In genomic region chr14:72925815-72926291, GRCh38 we compare ENCODE assay signal across 8 cellular contexts. TPM values are rescaled to one million over a fixed set of nuclear protein-coding genes. Genes with fewer than 3 reads are reported as not detected.
DNase-seq lines count a peak whose midpoint lies in the region; ATAC-seq and TF ChIP-seq lines count a peak whose summit lies in the region.

No MANE protein-coding gene starts in this region.

- H3K36me3 ChIP-seq in left lung, result no peaks in the 10 kb centered on the region
- peaks cover 0 to 2% (median 0%) of the 10 kb centered on the region in 3 donors for H3K36me3 ChIP-seq in tibial nerve

- peaks cover 8% of the 10 kb centered on the region for H3K4me1 Mint-ChIP-seq in activated naive CD8-positive, alpha-beta T cell treated with anti-CD3 and anti-CD28 coated beads, Interleukin-2, amount 10 ng/mL, durations not matched to agents 7 days and 5 days

- peak overlapping the region; percentile 99 for H3K4me3 Mint-ChIP-seq in activated naive CD8-positive, alpha-beta T cell treated with anti-CD3 and anti-CD28 coated beads, Interleukin-2, amount 10 ng/mL, durations not matched to agents 7 days and 5 days

- TF ChIP-seq EP300 in tibial nerve (IDR thresholded peaks at IDR 0.05), result no peak

- H3K4me1 ChIP-seq in left lung (peaks cover 0 to 18% of the 10 kb centered on the region in 2 donors), tibial nerve (peaks cover 0 to 17% (median 6%) of the 10 kb centered on the region in 4 donors)

- intact Hi-C loops in left lung (cut with DNase I), result no loop called here

- POLR2A ChIA-PET in activated naive CD8-positive, alpha-beta T cell treated with anti-CD3 and anti-CD28 coated beads, Interleukin-2, amount 10 ng/mL, durations not matched to agents 7 days and 5 days (lab: Charles Lee), result interaction anchor here (0.6 kb wide), 1 partner anchor 421 kb away, joined by 7 read pairs; no protein-coding TSS in a partner anchor

- TF ChIP-seq POLR2A in tibial nerve (IDR thresholded peaks at IDR 0.05), result no peak

- H3K9me3 ChIP-seq in left lung (no peaks in the 10 kb centered on the region), tibial nerve (no peaks in the 10 kb centered on the region)

- H3K36me3 Mint-ChIP-seq in activated naive CD8-positive, alpha-beta T cell treated with anti-CD3 and anti-CD28 coated beads, Interleukin-2, amount 10 ng/mL, durations not matched to agents 7 days and 5 days, result no peaks in the 10 kb centered on the region

- H3K9me3 Mint-ChIP-seq in activated naive CD8-positive, alpha-beta T cell treated with anti-CD3 and anti-CD28 coated beads, Interleukin-2, amount 10 ng/mL, durations not matched to agents 7 days and 5 days, result no peaks in the 10 kb centered on the region

- ATAC-seq in GM19043 (IDR thresholded peaks at IDR 0.05; ENCODE audit: low read depth, unreplicated experiment), result peak; percentile 16
- peak; percentile 9 for ATAC-seq in HG03097 (IDR thresholded peaks at IDR 0.05; ENCODE audit: low FRiP score, unreplicated experiment)
- ATAC-seq in activated naive CD8-positive, alpha-beta T cell treated with anti-CD3 and anti-CD28 coated beads, Interleukin-2, amount 10 ng/mL, durations not matched to agents 7 days and 5 days (ENCODE audit: low read depth), result no peak
- ATAC-seq in left lung, result peak; percentile 32

- no peak for DNase-seq in activated naive CD8-positive, alpha-beta T cell treated with anti-CD3 and anti-CD28 coated beads, Interleukin-2, amount 10 ng/mL, durations not matched to agents 7 days and 5 days
- DNase-seq in left lung (no peak), tibial nerve (ENCODE audit: low spot score in 2 of 2) (no peak), hypothalamus (lab: John Stamatoyannopoulos, UW) (no peak), islet precursor cell (no peak), NCI-H2029 treated with DMSO at 0.1 percent for 48 hours (lab: John Stamatoyannopoulos, UW) (no peak)

- TF ChIP-seq CTCF in left lung (IDR thresholded peaks at IDR 0.05) (no peak), tibial nerve (IDR thresholded peaks at IDR 0.05) (no peak)

- H3K27me3 ChIP-seq in left lung, result no peaks in the 10 kb centered on the region
- H3K27me3 ChIP-seq in tibial nerve, result no peaks in the 10 kb centered on the region

- H3K27ac ChIP-seq in left lung, result peak overlapping the region; percentile 73 to 79
- peak overlapping the region; percentile 82 to 94 (median 84) for H3K27ac ChIP-seq in tibial nerve

- 10 to 83% methylated on average over 1 to 16 of the region's 33 CpGs for WGBS in tibial nerve, 2 donors

- peak overlapping the region; percentile 75 to 90 for H3K4me3 ChIP-seq in left lung
- H3K4me3 ChIP-seq in tibial nerve, result peak overlapping the region; percentile 83 to 94 (median 86)

- H3K27me3 Mint-ChIP-seq in activated naive CD8-positive, alpha-beta T cell treated with anti-CD3 and anti-CD28 coated beads, Interleukin-2, amount 10 ng/mL, durations not matched to agents 7 days and 5 days, result peaks cover 27% of the 10 kb centered on the region

- H3K27ac Mint-ChIP-seq in activated naive CD8-positive, alpha-beta T cell treated with anti-CD3 and anti-CD28 coated beads, Interleukin-2, amount 10 ng/mL, durations not matched to agents 7 days and 5 days, result peak overlapping the region; percentile 99

RNA-seq across cellular contexts. Expression of gene DCAF4, which starts 0.4 kb away (rescaled TPM):
- 10 to 100 TPM; 18.3 to 24.6 TPM for total RNA-seq in activated naive CD8-positive, alpha-beta T cell treated with anti-CD3 and anti-CD28 coated beads, Interleukin-2, amount 10 ng/mL, durations not matched to agents 7 days and 5 days
- 10 to 100 TPM; 11.8 to 12.3 TPM for total RNA-seq in left lung
- 10 to 100 TPM in 3 of 4 donors, 1 to 10 TPM in 1; 6.6 to 84.1 (median 20.2) TPM for total RNA-seq in tibial nerve

RNA-seq across cellular contexts. Expression of gene DPF3, which starts 32.0 kb away (rescaled TPM):
- total RNA-seq in activated naive CD8-positive, alpha-beta T cell treated with anti-CD3 and anti-CD28 coated beads, Interleukin-2, amount 10 ng/mL, durations not matched to agents 7 days and 5 days, result 1 to 10 TPM; 3.8 to 4.1 TPM
- total RNA-seq in left lung (1 to 10 TPM; 1.4 to 1.7 TPM), tibial nerve (1 to 10 TPM in 2 of 4 donors, under 1 TPM in 2; 0.22 to 5.4 (median 2.7) TPM)
